In the genomic region with DNA sequence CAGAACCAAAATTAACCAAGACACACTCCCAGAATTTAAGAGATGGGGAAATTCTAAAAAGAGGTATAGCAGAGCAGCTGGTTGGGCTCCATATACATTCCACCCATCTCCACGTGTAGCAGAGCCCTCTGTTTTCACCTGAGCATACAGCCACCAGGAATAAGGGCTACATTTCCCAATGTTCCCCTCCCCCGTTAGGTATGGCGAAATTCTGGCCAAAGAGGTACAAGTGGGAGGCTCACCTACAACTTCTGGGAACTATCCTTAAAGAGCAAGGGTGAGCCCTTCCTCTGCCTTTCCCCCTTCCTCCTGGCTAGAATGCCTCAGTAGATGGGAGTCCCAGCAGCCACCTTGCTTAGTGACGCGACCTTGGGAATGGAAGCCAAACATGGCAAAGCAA, we compare ENCODE assay signal across 23 cellular contexts. TPM values are rescaled to one million over a fixed set of nuclear protein-coding genes. Genes with fewer than 3 reads are reported as not detected.
DNase-seq lines count a peak whose midpoint lies in the region; ATAC-seq, FAIRE-seq and TF ChIP-seq lines count a peak whose summit lies in the region.
"Had no signal": no experiment of that assay in that cellular context is flagged by ENCODE, and none has a peak within 500 bp of the region (broad histone marks: within the 10 kb centered on the region; RNA-seq: fewer than 3 reads in every experiment).

No MANE protein-coding gene starts in this region.

- H3K4me1 ChIP-seq in breast epithelium = no peaks in the 10 kb centered on the region
- H3K4me1 ChIP-seq: Caco-2 had no signal

- no peaks in the 10 kb centered on the region for H3K9me3 Mint-ChIP-seq in MCF 10A (ENCODE audit: unreplicated experiment)
- no peaks in the 10 kb centered on the region for H3K9me3 Mint-ChIP-seq in activated naive CD8-positive, alpha-beta T cell treated with anti-CD3 and anti-CD28 coated beads, Interleukin-2, amount 50 U/mL, for 24 hours
- H3K9me3 Mint-ChIP-seq: CD8-positive, alpha-beta T cell had no signal

- peaks cover 66% of the 10 kb centered on the region for H3K36me3 Mint-ChIP-seq in MCF 10A (ENCODE audit: insufficient read depth, unreplicated experiment)
- H3K36me3 Mint-ChIP-seq in activated naive CD8-positive, alpha-beta T cell treated with anti-CD3 and anti-CD28 coated beads, Interleukin-2, amount 50 U/mL, for 24 hours (ENCODE audit: low read depth) = peaks cover 56% of the 10 kb centered on the region

- H3K27ac Mint-ChIP-seq in MCF 10A (ENCODE audit: low read depth, unreplicated experiment) = no peak overlapping the region
- H3K27ac Mint-ChIP-seq in activated naive CD8-positive, alpha-beta T cell treated with anti-CD3 and anti-CD28 coated beads, Interleukin-2, amount 50 U/mL, for 24 hours = no peak overlapping the region
- H3K27ac Mint-ChIP-seq: CD8-positive, alpha-beta T cell had no signal

- H3K36me3 ChIP-seq in breast epithelium = no peaks in the 10 kb centered on the region

- intact Hi-C loops in MCF 10A (cut with micrococcal nuclease) (no loop called here), breast epithelium (cut with DNase I; ENCODE audit: low total_unique reads) (no loop called here)

- H3K27me3 ChIP-seq in breast epithelium = no peaks in the 10 kb centered on the region
- H3K27me3 ChIP-seq: BLaER1 had no signal

- CTCF ChIA-PET in MCF 10A (lab: Yijun Ruan, JAX) = interaction anchor here (1.5 to 2.2 kb wide), 2 partner anchors 36 to 368 kb away, joined by 3 to 9 read pairs; no protein-coding TSS in a partner anchor

- no peak overlapping the region for H3K4me3 ChIP-seq in breast epithelium
- H3K4me3 ChIP-seq: A549, BLaER1, GM23248 had no signal

- TF ChIP-seq POLR2A in breast epithelium (IDR thresholded peaks at IDR 0.05) = no peak

- TF ChIP-seq RAD21 in Ishikawa (IDR thresholded peaks at IDR 0.05; ENCODE audit: low read depth) = no peak

- peaks cover 28% of the 10 kb centered on the region for H3K4me1 Mint-ChIP-seq in MCF 10A (ENCODE audit: insufficient read depth, unreplicated experiment)
- H3K4me1 Mint-ChIP-seq in activated naive CD8-positive, alpha-beta T cell treated with anti-CD3 and anti-CD28 coated beads, Interleukin-2, amount 50 U/mL, for 24 hours = peaks cover 17% of the 10 kb centered on the region

- DNase-seq in MCF 10A (ENCODE audit: unreplicated experiment) (peak; percentile 45), breast epithelium (ENCODE audit: low spot score in 2 of 2) (no peak), islet precursor cell (peak; percentile 14), urothelium cell line (ENCODE audit: low spot score) (no peak), NCI-H510A treated with DMSO at 0.1 percent for 48 hours (lab: John Stamatoyannopoulos, UW) (no peak)
- DNase-seq in activated naive CD8-positive, alpha-beta T cell treated with anti-CD3 and anti-CD28 coated beads, Interleukin-2, amount 50 U/mL, for 24 hours = no peak
- DNase-seq: 8988T; ACHN; Caco-2; CD4-positive, CD25-positive, alpha-beta regulatory T cell; CD8-positive, alpha-beta T cell; DMS153; DND-41; GM23248; H7; HCEC 1CT had no signal

- FAIRE-seq in urothelium cell line (lab: Jason Lieb, UNC) = peak; percentile 5
- FAIRE-seq: A549, G401.6, GM12892, H1 had no signal

- no peak for ATAC-seq in activated naive CD8-positive, alpha-beta T cell treated with anti-CD3 and anti-CD28 coated beads, Interleukin-2, amount 50 U/mL, for 24 hours
- ATAC-seq: A549; CD8-positive, alpha-beta T cell had no signal

- no peaks in the 10 kb centered on the region for H3K9me3 ChIP-seq in breast epithelium
- H3K9me3 ChIP-seq: A549, BLaER1, Caco-2 had no signal

- no peak for TF ChIP-seq CTCF in MCF 10A (IDR thresholded peaks at IDR 0.05; ENCODE audit: unreplicated experiment)
- no peak for TF ChIP-seq CTCF in breast epithelium (IDR thresholded peaks at IDR 0.05)

- no peak overlapping the region for H3K4me3 Mint-ChIP-seq in MCF 10A (ENCODE audit: unreplicated experiment)
- H3K4me3 Mint-ChIP-seq in activated naive CD8-positive, alpha-beta T cell treated with anti-CD3 and anti-CD28 coated beads, Interleukin-2, amount 50 U/mL, for 24 hours = no peak overlapping the region
- H3K4me3 Mint-ChIP-seq: CD8-positive, alpha-beta T cell had no signal

- no TSS peak for BruUV-seq in MCF 10A (replicated peaks; lab: Mats Ljungman, UMichigan)

- no peaks in the 10 kb centered on the region for H3K27me3 Mint-ChIP-seq in MCF 10A (ENCODE audit: insufficient read depth, unreplicated experiment)
- no peaks in the 10 kb centered on the region for H3K27me3 Mint-ChIP-seq in activated naive CD8-positive, alpha-beta T cell treated with anti-CD3 and anti-CD28 coated beads, Interleukin-2, amount 50 U/mL, for 24 hours

- no peak overlapping the region for H3K27ac ChIP-seq in breast epithelium
- H3K27ac ChIP-seq: A549, BLaER1, C4-2B, GM23248 had no signal

- POLR2A ChIA-PET in MCF 10A (lab: Yijun Ruan, JAX) = no interaction called here

- no peak for TF ChIP-seq EP300 in Ishikawa (IDR thresholded peaks at IDR 0.05; ENCODE audit: borderline replicate concordance)

TF ChIP-seq in Ishikawa, 13 proteins besides CTCF, POLR2A, EP300 and RAD21:
- TF ChIP-seq YY1 (IDR thresholded peaks at IDR 0.05; ENCODE audit: low read depth) (no peak), CEBPB (IDR thresholded peaks at IDR 0.05) (0 out of 2 replicates have a peak, but pooled peaks have one; percentile 17), FOXM1 (IDR thresholded peaks at IDR 0.05; ENCODE audit: borderline replicate concordance, low read depth) (no peak), ZBTB7A (IDR thresholded peaks at IDR 0.05; ENCODE audit: low read depth) (no peak), TAF1 (IDR thresholded peaks at IDR 0.05; ENCODE audit: low read depth) (no peak), EGR1 (IDR thresholded peaks at IDR 0.05) (no peak)
- TF ChIP-seq, protein P1, sequence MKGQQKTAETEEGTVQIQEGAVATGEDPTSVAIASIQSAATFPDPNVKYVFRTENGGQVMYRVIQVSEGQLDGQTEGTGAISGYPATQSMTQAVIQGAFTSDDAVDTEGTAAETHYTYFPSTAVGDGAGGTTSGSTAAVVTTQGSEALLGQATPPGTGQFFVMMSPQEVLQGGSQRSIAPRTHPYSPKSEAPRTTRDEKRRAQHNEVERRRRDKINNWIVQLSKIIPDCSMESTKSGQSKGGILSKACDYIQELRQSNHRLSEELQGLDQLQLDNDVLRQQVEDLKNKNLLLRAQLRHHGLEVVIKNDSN (IDR thresholded peaks at IDR 0.05) = no peak

RNA-seq across cellular contexts. Expression of a gene that starts 5.3 kb away (rescaled TPM):
- 45.9 and 50.5 TPM in 2 replicates for total RNA-seq in MCF 10A (2022)
- 10 to 100 TPM; 29.7 to 54.4 (median 43.7) TPM for total RNA-seq in breast epithelium

RNA-seq across cellular contexts. Expression of a gene that starts 37.5 kb away (rescaled TPM):
- total RNA-seq in MCF 10A (2022) (not detected in 2 replicates), breast epithelium (under 1 TPM in 2 of 3 donors, not detected in 1; 0.16 to 0.59 TPM)
- total RNA-seq: CD4-positive, CD25-positive, alpha-beta regulatory T cell; CD8-positive, alpha-beta T cell; GM23248; H1; H7 had no signal

Comparison
In these comparisons a context has a peak if more than half of its experiments do, and no peak if none do; other contexts are left out.
1. DNase-seq: peak in MCF 10A (single experiment) and islet precursor cell (single experiment); none in breast epithelium (0 of 2), urothelium cell line (single experiment), activated naive CD8-positive, alpha-beta T cell treated with anti-CD3 and anti-CD28 coated beads, Interleukin-2, amount 50 U/mL, for 24 hours (single experiment) and NCI-H510A treated with DMSO at 0.1 percent for 48 hours (single experiment).